Comparison of ENCODE assay signal across 13 cellular contexts in genomic region chr11:28505216-28505615, GRCh38.
DNase-seq lines count a peak whose midpoint lies in the region; ATAC-seq and TF ChIP-seq lines count a peak whose summit lies in the region.
"Had no signal": no experiment of that assay in that cellular context is flagged by ENCODE, and none has a peak within 500 bp of the region (broad histone marks: within the 10 kb centered on the region; RNA-seq: fewer than 3 reads in every experiment).

No MANE protein-coding gene starts in this region.

- H3K27me3 Mint-ChIP-seq in stimulated activated naive CD8-positive, alpha-beta T cell treated with anti-CD3 and anti-CD28 coated beads, Interleukin-15, amount 100 ng/mL, for 72 hours: no peaks in the 10 kb centered on the region

- TF ChIP-seq CTCF in epithelial cell of esophagus (IDR thresholded peaks at IDR 0.05; ENCODE audit: insufficient read depth, low read depth, low read length, missing control alignments): no peak

- no peaks in the 10 kb centered on the region for H3K4me1 Mint-ChIP-seq in stimulated activated naive CD8-positive, alpha-beta T cell treated with anti-CD3 and anti-CD28 coated beads, Interleukin-15, amount 100 ng/mL, for 72 hours

- no peak overlapping the region for H3K27ac Mint-ChIP-seq in stimulated activated naive CD8-positive, alpha-beta T cell treated with anti-CD3 and anti-CD28 coated beads, Interleukin-15, amount 100 ng/mL, for 72 hours

- no peak for ATAC-seq in stimulated activated naive CD8-positive, alpha-beta T cell treated with anti-CD3 and anti-CD28 coated beads, Interleukin-15, amount 100 ng/mL, for 72 hours
- ATAC-seq: HepG2 had no signal

- no peak overlapping the region for H3K4me3 Mint-ChIP-seq in stimulated activated naive CD8-positive, alpha-beta T cell treated with anti-CD3 and anti-CD28 coated beads, Interleukin-15, amount 100 ng/mL, for 72 hours

- H3K9me3 Mint-ChIP-seq in stimulated activated naive CD8-positive, alpha-beta T cell treated with anti-CD3 and anti-CD28 coated beads, Interleukin-15, amount 100 ng/mL, for 72 hours: peaks cover 5 to 10% of the 10 kb centered on the region in 2 donors

- DNase-seq in GM03348 (ENCODE audit: low spot score): peak; percentile 15
- DNase-seq in M059J (ENCODE audit: low read depth): peak; percentile 12
- DNase-seq in epithelial cell of esophagus (ENCODE audit: low read depth): peak; percentile 29
- no peak for DNase-seq in T-helper 9 cell
- no peak for DNase-seq in NCI-H2227 (lab: John Stamatoyannopoulos, UW; ENCODE audit: unreplicated experiment)
- DNase-seq in dedifferentiated amniotic fluid mesenchymal stem cell (ENCODE audit: extremely low spot score): no peak
- DNase-seq in stimulated activated naive CD8-positive, alpha-beta T cell treated with anti-CD3 and anti-CD28 coated beads, Interleukin-15, amount 100 ng/mL, for 72 hours: no peak
- DNase-seq: KG1, NCI-H1105 treated with DMSO at 0.1 percent for 48 hours, NCI-H187, NCI-H748 treated with DMSO at 0.1 percent for 48 hours, OCI-M1 had no signal

- no peak overlapping the region for H3K4me3 ChIP-seq in epithelial cell of esophagus (ENCODE audit: low read length)

Comparison
In these comparisons a context has a peak if more than half of its experiments do, and no peak if none do; other contexts are left out.
1. DNase-seq: peak in GM03348 (single experiment), M059J (single experiment) and epithelial cell of esophagus (single experiment); none in T-helper 9 cell (single experiment), NCI-H2227 (single experiment), dedifferentiated amniotic fluid mesenchymal stem cell (single experiment) and stimulated activated naive CD8-positive, alpha-beta T cell treated with anti-CD3 and anti-CD28 coated beads, Interleukin-15, amount 100 ng/mL, for 72 hours (0 of 2).